Comparison of ENCODE assay signal across 20 cellular contexts in genomic region chr6:97923249-97923648, GRCh38.
DNase-seq lines count a peak whose midpoint lies in the region; ATAC-seq, FAIRE-seq and TF ChIP-seq lines count a peak whose summit lies in the region.
"Had no signal": no experiment of that assay in that cellular context is flagged by ENCODE, and none has a peak within 500 bp of the region (broad histone marks: within the 10 kb centered on the region; RNA-seq: fewer than 3 reads in every experiment).

No MANE protein-coding gene starts in this region.

- intact Hi-C loops in IMR-90 (cut with micrococcal nuclease) (no loop called here), kidney (cut with DNase I) (no loop called here)
- intact Hi-C loops in activated T-helper 2 cell treated with anti-CD3 and anti-CD28 coated beads, Interferon-gamma antibody, Interleukin-2, Interleukin-4, amounts not matched to agents 10 μg/mL and 5 μg/mL and 100 μg/mL, durations not matched to agents 14 hours and 24 hours and 36 hours (cut with micrococcal nuclease) = no loop called here

- H2AK5ac ChIP-seq in IMR-90 (ENCODE audit: low read depth, low read length) = no peak overlapping the region

- no peak overlapping the region for H4K8ac ChIP-seq in IMR-90 (ENCODE audit: low read depth in 2 of 2, low read length in 2 of 2)

- CTCF ChIA-PET in A549 (lab: Yijun Ruan, JAX) = no interaction called here
- CTCF ChIA-PET in IMR-90 (lab: Yijun Ruan, JAX) = no interaction called here

- BruUV-seq in IMR-90 (replicated peaks; lab: Mats Ljungman, UMichigan) = no TSS peak

- H3K4me2 ChIP-seq in A549 (no peak overlapping the region), IMR-90 (ENCODE audit: low read depth, low read length) (no peak overlapping the region), neural progenitor cell (no peak overlapping the region)
- H3K4me2 ChIP-seq: BLaER1 had no signal

- no peaks in the 10 kb centered on the region for H3K79me2 ChIP-seq in neural progenitor cell (ENCODE audit: low read depth)

- TF ChIP-seq CTCF in A549 (IDR thresholded peaks at IDR 0.05) (no peak), IMR-90 (conservative IDR thresholded peaks at IDR 0.05; ENCODE audit: low read depth, low read length) (no peak), neural progenitor cell (IDR thresholded peaks at IDR 0.05) (no peak), kidney (IDR thresholded peaks at IDR 0.05; ENCODE audit: borderline replicate concordance, extremely low read depth, insufficient read depth) (no peak)

- H4K91ac ChIP-seq in IMR-90 (ENCODE audit: insufficient read depth, low read depth, low read length) = no peak overlapping the region

- H3K4ac ChIP-seq in IMR-90 (ENCODE audit: low read depth, low read length) = no peak overlapping the region

- H3K4me3 Mint-ChIP-seq in neural progenitor cell = no peak overlapping the region
- H3K4me3 Mint-ChIP-seq in activated T-helper 2 cell treated with anti-CD3 and anti-CD28 coated beads, Interferon-gamma antibody, Interleukin-2, Interleukin-4, amounts not matched to agents 10 μg/mL and 5 μg/mL and 100 μg/mL, durations not matched to agents 14 hours and 24 hours and 36 hours (ENCODE audit: low read depth) = no peak overlapping the region
- H3K4me3 Mint-ChIP-seq: B cell; CD4-positive, CD25-positive, alpha-beta regulatory T cell; CD8-positive, alpha-beta T cell; HFFc6 had no signal

- DNase-seq in A549 (ENCODE audit: low read depth in 1 of 2, low spot score in 1 of 2) = no peak
- no peak for DNase-seq in IMR-90
- peak; percentile 49 for DNase-seq in NCI-H748 (lab: John Stamatoyannopoulos, UW; ENCODE audit: unreplicated experiment)
- DNase-seq in neural progenitor cell (ENCODE audit: low spot score) = no peak
- no peak for DNase-seq in activated T-helper 2 cell treated with anti-CD3 and anti-CD28 coated beads, Interferon-gamma antibody, Interleukin-2, Interleukin-4, amounts not matched to agents 10 μg/mL and 5 μg/mL and 100 μg/mL, durations not matched to agents 14 hours and 24 hours and 36 hours (ENCODE audit: low spot score)
- DNase-seq in kidney = no peak
- DNase-seq: Caco-2; CD4-positive, CD25-positive, alpha-beta regulatory T cell; CD8-positive, alpha-beta T cell; DMS153; DND-41; GOT3; HFFc6 had no signal

- 44% methylated on average over 2 of the region's 2 CpGs for WGBS in A549 (ENCODE audit: missing lambda C conversion rate)
- no CpG with 5 or more reads among the region's 2 CpGs for WGBS in IMR-90 (ENCODE audit: extremely low coverage in 2 of 2, insufficient read length in 1 of 2), 2 experiments

- no peak for TF ChIP-seq EP300 in A549 (IDR thresholded peaks at IDR 0.05)

- no peaks in the 10 kb centered on the region for H3K36me3 Mint-ChIP-seq in neural progenitor cell
- H3K36me3 Mint-ChIP-seq in activated T-helper 2 cell treated with anti-CD3 and anti-CD28 coated beads, Interferon-gamma antibody, Interleukin-2, Interleukin-4, amounts not matched to agents 10 μg/mL and 5 μg/mL and 100 μg/mL, durations not matched to agents 14 hours and 24 hours and 36 hours (ENCODE audit: low read depth) = no peaks in the 10 kb centered on the region
- H3K36me3 Mint-ChIP-seq: CD4-positive, CD25-positive, alpha-beta regulatory T cell; CD8-positive, alpha-beta T cell had no signal

- no peaks in the 10 kb centered on the region for H3K9me3 Mint-ChIP-seq in neural progenitor cell
- H3K9me3 Mint-ChIP-seq in activated T-helper 2 cell treated with anti-CD3 and anti-CD28 coated beads, Interferon-gamma antibody, Interleukin-2, Interleukin-4, amounts not matched to agents 10 μg/mL and 5 μg/mL and 100 μg/mL, durations not matched to agents 14 hours and 24 hours and 36 hours = no peaks in the 10 kb centered on the region

- H4K5ac ChIP-seq in IMR-90 (ENCODE audit: low read depth, low read length) = no peak overlapping the region

- no peak for TF ChIP-seq RAD21 in A549 (conservative IDR thresholded peaks at IDR 0.05 in 1 of 2, IDR thresholded peaks at IDR 0.05 in 1 of 2)
- no peak for TF ChIP-seq RAD21 in IMR-90 (IDR thresholded peaks at IDR 0.05; ENCODE audit: low read length)

- no peak overlapping the region for H2BK5ac ChIP-seq in IMR-90 (ENCODE audit: low read depth, low read length, poor library complexity, severe bottlenecking)

- H3K18ac ChIP-seq in IMR-90 (ENCODE audit: low read depth, low read length) = no peak overlapping the region

- dilution Hi-C loops in IMR-90 (cut with HindIII; ENCODE audit: low sequenced_read_pairs, unreplicated experiment) = no loop called here

- ATAC-seq in A549 (no peak), IMR-90 (ENCODE audit: low read depth) (no peak)
- ATAC-seq: CD8-positive, alpha-beta T cell had no signal

- no peak overlapping the region for H3K4me3 ChIP-seq in A549
- H3K4me3 ChIP-seq in IMR-90 (ENCODE audit: insufficient read depth, low read depth, low read length) = no peak overlapping the region
- no peak overlapping the region for H3K4me3 ChIP-seq in neural progenitor cell
- H3K4me3 ChIP-seq in kidney (ENCODE audit: low read length in 2 of 2) = no peak overlapping the region
- H3K4me3 ChIP-seq: BLaER1, HAP-1 had no signal

- H3K79me1 ChIP-seq in IMR-90 (ENCODE audit: low read depth in 1 of 2, low read length in 2 of 2) = no peaks in the 10 kb centered on the region

- H3K27me3 Mint-ChIP-seq in neural progenitor cell (ENCODE audit: insufficient read depth, low read depth) = peaks cover 3% of the 10 kb centered on the region
- no peaks in the 10 kb centered on the region for H3K27me3 Mint-ChIP-seq in activated T-helper 2 cell treated with anti-CD3 and anti-CD28 coated beads, Interferon-gamma antibody, Interleukin-2, Interleukin-4, amounts not matched to agents 10 μg/mL and 5 μg/mL and 100 μg/mL, durations not matched to agents 14 hours and 24 hours and 36 hours (ENCODE audit: low read depth)
- H3K27me3 Mint-ChIP-seq: B cell had no signal

- H3K9ac ChIP-seq in IMR-90 (ENCODE audit: low read depth, low read length) (no peak overlapping the region), neural progenitor cell (no peak overlapping the region), kidney (ENCODE audit: low read length in 2 of 2) (no peak overlapping the region)
- H3K9ac ChIP-seq: BLaER1 had no signal

- H3K23ac ChIP-seq in IMR-90 (ENCODE audit: low read depth, low read length) = no peak overlapping the region

- H2AK9ac ChIP-seq in IMR-90 (replicated peaks; ENCODE audit: low read depth, low read length, poor library complexity) = no peak overlapping the region

- in situ Hi-C loops in IMR-90 (cut with MboI; ENCODE audit: low sequenced_read_pairs) = no loop called here

- H3K9me3 ChIP-seq in A549 (no peaks in the 10 kb centered on the region), IMR-90 (ENCODE audit: control insufficient read depth, insufficient read depth, low read length) (no peaks in the 10 kb centered on the region), neural progenitor cell (ENCODE audit: low read depth) (no peaks in the 10 kb centered on the region), kidney (ENCODE audit: control insufficient read depth in 1 of 2, low read length in 2 of 2) (no peaks in the 10 kb centered on the region)
- H3K9me3 ChIP-seq: BLaER1, Caco-2, HAP-1 had no signal

- H3K4me1 ChIP-seq in A549 (no peaks in the 10 kb centered on the region), IMR-90 (ENCODE audit: control insufficient read depth, insufficient read depth, low read length) (no peaks in the 10 kb centered on the region), neural progenitor cell (peaks cover 10% of the 10 kb centered on the region), kidney (ENCODE audit: control insufficient read depth in 1 of 2, insufficient read depth in 1 of 2, low read depth in 1 of 2, low read length in 2 of 2) (no peaks in the 10 kb centered on the region)
- H3K4me1 ChIP-seq: BLaER1, Caco-2, HAP-1 had no signal

- FAIRE-seq in A549 (lab: Jason Lieb, UNC) (no peak), kidney (lab: Jason Lieb, UNC) (no peak)
- FAIRE-seq: G401.6, GM12892, H54 had no signal

- H2AFZ ChIP-seq in IMR-90 (replicated peaks; ENCODE audit: low read length, poor library complexity) (no peak overlapping the region), neural progenitor cell (replicated peaks) (peak overlapping the region; percentile 46)

- H2BK120ac ChIP-seq in IMR-90 (ENCODE audit: low read depth, low read length) = no peak overlapping the region

- H3K36me3 ChIP-seq in IMR-90 (ENCODE audit: control insufficient read depth, insufficient read depth, low read length) = no peaks in the 10 kb centered on the region
- no peaks in the 10 kb centered on the region for H3K36me3 ChIP-seq in neural progenitor cell
- no peaks in the 10 kb centered on the region for H3K36me3 ChIP-seq in kidney (ENCODE audit: control insufficient read depth in 1 of 2, insufficient read depth in 2 of 2, low read length in 2 of 2)
- H3K36me3 ChIP-seq: BLaER1, HAP-1 had no signal

- H3K27me3 ChIP-seq in IMR-90 (ENCODE audit: control insufficient read depth, insufficient read depth, low read length) (no peaks in the 10 kb centered on the region), neural progenitor cell (no peaks in the 10 kb centered on the region)
- H3K27me3 ChIP-seq: BLaER1 had no signal

- no peak overlapping the region for H3K56ac ChIP-seq in IMR-90 (ENCODE audit: extremely low read depth, insufficient read depth, low read length)

- no peak overlapping the region for H3K27ac ChIP-seq in A549
- H3K27ac ChIP-seq in IMR-90 (ENCODE audit: insufficient read depth, low read length) = no peak overlapping the region
- H3K27ac ChIP-seq in neural progenitor cell = no peak overlapping the region
- H3K27ac ChIP-seq in kidney (ENCODE audit: low read depth in 2 of 2, low read length in 2 of 2) = no peak overlapping the region
- H3K27ac ChIP-seq: BLaER1, C4-2B had no signal

- no peak overlapping the region for H3K14ac ChIP-seq in IMR-90 (replicated peaks; ENCODE audit: low read depth, low read length)

- no peaks in the 10 kb centered on the region for H3K9me1 ChIP-seq in IMR-90 (ENCODE audit: insufficient read depth, low read length)

- H2BK15ac ChIP-seq in IMR-90 (ENCODE audit: low read depth, low read length) = no peak overlapping the region

- H3K27ac Mint-ChIP-seq in neural progenitor cell = no peak overlapping the region
- H3K27ac Mint-ChIP-seq in activated T-helper 2 cell treated with anti-CD3 and anti-CD28 coated beads, Interferon-gamma antibody, Interleukin-2, Interleukin-4, amounts not matched to agents 10 μg/mL and 5 μg/mL and 100 μg/mL, durations not matched to agents 14 hours and 24 hours and 36 hours = no peak overlapping the region
- H3K27ac Mint-ChIP-seq: B cell; CD4-positive, CD25-positive, alpha-beta regulatory T cell; CD8-positive, alpha-beta T cell; HFFc6 had no signal

- TF ChIP-seq POLR2A in A549 (IDR thresholded peaks at IDR 0.05; ENCODE audit: low read length) = no peak
- TF ChIP-seq POLR2A in IMR-90 (IDR thresholded peaks at IDR 0.05; ENCODE audit: low read depth, low read length) = no peak

- H2BK20ac ChIP-seq in IMR-90 (ENCODE audit: low read depth, low read length) = no peak overlapping the region

- H3K4me1 Mint-ChIP-seq in neural progenitor cell = peaks cover 16% of the 10 kb centered on the region
- no peaks in the 10 kb centered on the region for H3K4me1 Mint-ChIP-seq in activated T-helper 2 cell treated with anti-CD3 and anti-CD28 coated beads, Interferon-gamma antibody, Interleukin-2, Interleukin-4, amounts not matched to agents 10 μg/mL and 5 μg/mL and 100 μg/mL, durations not matched to agents 14 hours and 24 hours and 36 hours (ENCODE audit: low read depth)
- H3K4me1 Mint-ChIP-seq: B cell; CD4-positive, CD25-positive, alpha-beta regulatory T cell had no signal

- no peaks in the 10 kb centered on the region for H3F3A ChIP-seq in neural progenitor cell (ENCODE audit: low read depth)

- POLR2A ChIA-PET in A549 (lab: Yijun Ruan, JAX) = no interaction called here
- POLR2A ChIA-PET in IMR-90 (lab: Charles Lee; ENCODE audit: unreplicated experiment) = no interaction called here

- H4K20me1 ChIP-seq in IMR-90 (ENCODE audit: insufficient read depth, low read length) (no peaks in the 10 kb centered on the region), neural progenitor cell (ENCODE audit: low read depth) (no peaks in the 10 kb centered on the region)
- H4K20me1 ChIP-seq: BLaER1 had no signal
